ENCODE assay signal across 23 cellular contexts in the genomic region with DNA sequence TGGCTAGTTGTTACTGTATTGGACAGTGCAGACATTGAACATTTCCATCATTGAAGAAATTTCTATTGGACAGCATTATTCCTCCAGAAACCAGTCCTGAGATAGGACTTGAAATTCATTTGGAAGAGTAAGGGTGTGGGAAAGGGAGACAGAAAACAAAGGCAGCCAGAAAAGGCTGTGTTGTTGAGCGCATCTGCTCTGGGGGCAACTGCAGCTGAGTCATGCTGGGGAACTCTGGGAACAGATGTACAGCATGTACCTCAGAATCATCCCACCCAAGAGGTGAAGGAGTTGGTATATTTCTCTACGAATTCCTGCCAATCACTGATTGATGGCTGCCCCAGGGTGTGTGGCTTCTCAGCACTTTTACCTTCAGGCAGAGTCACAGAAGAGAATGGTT.
"Had no signal": no experiment of that assay in that cellular context is flagged by ENCODE, and none has a peak within 500 bp of the region (broad histone marks: within the 10 kb centered on the region; RNA-seq: fewer than 3 reads in every experiment).

No MANE protein-coding gene starts in this region.

- H3K4me1 Mint-ChIP-seq: activated naive CD8-positive, alpha-beta T cell treated with anti-CD3 and anti-CD28 coated beads, Interleukin-2, amount 10 ng/mL, durations not matched to agents 7 days and 5 days; nephron progenitor cell; T-helper 17 cell had no signal

- H3K9me3 ChIP-seq: body of pancreas, tibial artery had no signal

- H3K27me3 Mint-ChIP-seq: activated naive CD8-positive, alpha-beta T cell treated with anti-CD3 and anti-CD28 coated beads, Interleukin-2, amount 10 ng/mL, durations not matched to agents 7 days and 5 days; dendritic cell treated with granulocyte-macrophage colony-stimulating factor and Interleukin-4, amounts not matched to agents 40 ng/mL and 50 ng/mL, for 4 days; progenitor cell of endocrine pancreas; T-helper 17 cell had no signal

- H3K36me3 Mint-ChIP-seq: activated naive CD8-positive, alpha-beta T cell treated with anti-CD3 and anti-CD28 coated beads, Interleukin-2, amount 10 ng/mL, durations not matched to agents 7 days and 5 days had no signal

- DNase-seq: activated CD4-positive, alpha-beta T cell treated with anti-CD3 and anti-CD28 coated beads for 4 hours; activated CD4-positive, alpha-beta T cell treated with anti-CD3 and anti-CD28 coated beads, Interleukin-2, amount 50 U/mL, for 48 hours; activated CD4-positive, CD25-positive, alpha-beta regulatory T cell; activated CD8-positive, alpha-beta memory T cell treated with anti-CD3 and anti-CD28 coated beads, Interleukin-2, amount 50 U/mL, for 48 hours; activated naive CD4-positive, alpha-beta T cell treated with anti-CD3 and anti-CD28 coated beads for 36 hours; activated naive CD8-positive, alpha-beta T cell treated with anti-CD3 and anti-CD28 coated beads, Interleukin-2, amount 10 ng/mL, durations not matched to agents 7 days and 5 days; activated T-cell treated with anti-CD3 and anti-CD28 coated beads, Interleukin-2, amount 50 U/mL, for 4 hours; amniotic stem cell; body of pancreas; effector CD8-positive, alpha-beta T cell; erythroblast; foreskin keratinocyte; left cardiac atrium; nephron progenitor cell; retina; stimulated activated CD4-positive, alpha-beta T cell treated with anti-CD3 and anti-CD28 coated beads, Interleukin-4, amount 100 ng/mL, for 24 hours; stimulated activated naive CD4-positive, alpha-beta T cell treated with Interleukin-2 at 50 U/mL for 16 hours; SW 1271; T-helper 17 cell; tibial artery had no signal

- H3K4me3 Mint-ChIP-seq: activated naive CD4-positive, alpha-beta T cell treated with anti-CD3 and anti-CD28 coated beads for 36 hours; activated naive CD8-positive, alpha-beta T cell treated with anti-CD3 and anti-CD28 coated beads, Interleukin-2, amount 10 ng/mL, durations not matched to agents 7 days and 5 days; activated T-cell treated with anti-CD3 and anti-CD28 coated beads, Interleukin-2, amount 50 U/mL, for 4 hours; dendritic cell treated with granulocyte-macrophage colony-stimulating factor and Interleukin-4, amounts not matched to agents 40 ng/mL and 50 ng/mL, for 4 days; nephron progenitor cell; T-helper 17 cell had no signal

- H3K9me3 Mint-ChIP-seq: activated naive CD4-positive, alpha-beta T cell treated with anti-CD3 and anti-CD28 coated beads for 36 hours; activated naive CD8-positive, alpha-beta T cell treated with anti-CD3 and anti-CD28 coated beads, Interleukin-2, amount 10 ng/mL, durations not matched to agents 7 days and 5 days; activated T-cell treated with anti-CD3 and anti-CD28 coated beads, Interleukin-2, amount 50 U/mL, for 4 hours; dendritic cell treated with granulocyte-macrophage colony-stimulating factor and Interleukin-4, amounts not matched to agents 40 ng/mL and 50 ng/mL, for 4 days had no signal

- H3K27ac Mint-ChIP-seq: activated naive CD4-positive, alpha-beta T cell treated with anti-CD3 and anti-CD28 coated beads for 36 hours; activated naive CD8-positive, alpha-beta T cell treated with anti-CD3 and anti-CD28 coated beads, Interleukin-2, amount 10 ng/mL, durations not matched to agents 7 days and 5 days; dendritic cell treated with granulocyte-macrophage colony-stimulating factor and Interleukin-4, amounts not matched to agents 40 ng/mL and 50 ng/mL, for 4 days; nephron progenitor cell; progenitor cell of endocrine pancreas; T-helper 17 cell had no signal

- H3K27me3 ChIP-seq: body of pancreas, cardiac muscle cell, foreskin keratinocyte, tibial artery had no signal

- H3K27ac ChIP-seq: body of pancreas, cardiac muscle cell, foreskin keratinocyte, tibial artery had no signal

- ATAC-seq: activated T-cell treated with anti-CD3 and anti-CD28 coated beads, Interleukin-2, amount 50 U/mL, for 4 hours; body of pancreas; foreskin keratinocyte; left cardiac atrium; T-helper 17 cell had no signal

- H3K4me1 ChIP-seq: body of pancreas, foreskin keratinocyte, tibial artery had no signal

- H3K4me3 ChIP-seq: body of pancreas, cardiac muscle cell, tibial artery had no signal

- H3K36me3 ChIP-seq: cardiac muscle cell, tibial artery had no signal
